Comparison of ENCODE assay signal across 8 cellular contexts in the genomic region with DNA sequence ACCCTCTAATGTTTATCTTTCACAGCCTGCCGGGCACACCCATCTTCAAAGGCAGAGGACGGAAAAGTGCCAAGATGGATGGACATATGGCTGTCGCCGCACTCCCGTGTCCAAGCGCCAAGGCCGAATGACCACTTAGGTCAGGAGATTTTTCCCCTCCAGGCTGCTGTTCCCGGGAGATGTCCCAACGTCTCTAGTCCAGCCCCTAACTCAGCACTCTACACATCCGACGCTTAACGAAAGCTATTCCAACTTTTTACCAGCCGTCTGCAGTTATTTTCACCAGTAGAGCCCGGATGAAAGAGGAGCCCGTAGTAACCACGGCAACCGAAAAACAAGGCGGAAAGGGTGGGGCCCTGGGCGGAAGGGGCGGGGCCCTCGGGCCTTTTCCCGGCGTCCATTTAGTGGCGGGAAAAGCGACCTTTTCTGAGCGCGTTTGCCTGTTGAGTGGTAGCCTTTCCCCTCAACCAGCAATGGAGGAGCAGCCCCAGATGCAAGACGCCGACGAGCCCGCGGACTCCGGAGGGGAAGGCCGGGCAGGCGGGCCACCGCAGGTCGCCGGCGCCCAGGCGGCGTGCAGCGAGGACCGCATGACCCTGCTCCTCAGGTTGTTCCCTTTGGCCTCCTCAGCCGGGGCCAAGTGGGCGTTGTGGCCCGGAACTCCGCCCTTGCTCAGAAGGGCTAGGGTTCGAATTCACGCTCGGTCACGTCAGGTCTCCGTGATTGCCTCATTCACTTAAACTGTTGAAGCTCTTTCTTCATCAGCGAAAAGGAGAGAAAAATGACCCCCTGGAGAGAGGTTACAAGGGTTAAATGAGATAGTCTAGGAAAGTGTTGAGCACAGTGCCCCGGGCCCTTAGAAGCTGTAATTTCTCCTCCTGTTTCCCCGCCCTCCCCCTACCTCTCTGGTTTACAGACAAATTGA. TPM values are rescaled to one million over a fixed set of nuclear protein-coding genes. Genes with fewer than 3 reads are reported as not detected.
DNase-seq lines count a peak whose midpoint lies in the region; ATAC-seq and TF ChIP-seq lines count a peak whose summit lies in the region.

A gene with protein sequence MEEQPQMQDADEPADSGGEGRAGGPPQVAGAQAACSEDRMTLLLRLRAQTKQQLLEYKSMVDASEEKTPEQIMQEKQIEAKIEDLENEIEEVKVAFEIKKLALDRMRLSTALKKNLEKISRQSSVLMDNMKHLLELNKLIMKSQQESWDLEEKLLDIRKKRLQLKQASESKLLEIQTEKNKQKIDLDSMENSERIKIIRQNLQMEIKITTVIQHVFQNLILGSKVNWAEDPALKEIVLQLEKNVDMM (plus strand): TSS at position 422 of the 925 bp plus-strand sequence. CDS start 52 bp downstream, at position 474.

- H3K9me3 Mint-ChIP-seq in activated T-helper 1 cell treated with anti-CD3 and anti-CD28 coated beads, Interleukin-12 subunit alpha, Interleukin-12 subunit beta, Interleukin-2, Interleukin-4 antibody, amounts not matched to agents 30 ng/mL and 10 ng/mL and 1 ng/mL, durations not matched to agents 14 hours and 24 hours and 36 hours = no peaks in the 10 kb centered on the region
- no peaks in the 10 kb centered on the region for H3K9me3 Mint-ChIP-seq in naive B cell
- H3K9me3 Mint-ChIP-seq in stimulated activated memory B cell treated with anti-CD40 and anti-IgM and Interleukin-4, amounts not matched to agents 10 μg/mL and 1 μg/mL and 100 μg/mL, for 72 hours = no peaks in the 10 kb centered on the region

- H3K4me1 Mint-ChIP-seq in activated T-helper 1 cell treated with anti-CD3 and anti-CD28 coated beads, Interleukin-12 subunit alpha, Interleukin-12 subunit beta, Interleukin-2, Interleukin-4 antibody, amounts not matched to agents 30 ng/mL and 10 ng/mL and 1 ng/mL, durations not matched to agents 14 hours and 24 hours and 36 hours (ENCODE audit: low read depth) = peaks cover 16% of the 10 kb centered on the region
- peaks cover 5 to 22% (median 8%) of the 10 kb centered on the region in 3 donors for H3K4me1 Mint-ChIP-seq in naive B cell
- H3K4me1 Mint-ChIP-seq in stimulated activated memory B cell treated with anti-CD40 and anti-IgM and Interleukin-4, amounts not matched to agents 10 μg/mL and 1 μg/mL and 100 μg/mL, for 72 hours = peaks cover 6% of the 10 kb centered on the region

- ATAC-seq in naive B cell (ENCODE audit: low read depth in 2 of 2) = peak; percentile 96 to 97
- ATAC-seq in stimulated activated memory B cell treated with anti-CD40 and anti-IgM and Interleukin-4, amounts not matched to agents 10 μg/mL and 1 μg/mL and 100 μg/mL, for 72 hours = peak; percentile 97

- intact Hi-C loops in activated T-helper 1 cell treated with anti-CD3 and anti-CD28 coated beads, Interleukin-12 subunit alpha, Interleukin-12 subunit beta, Interleukin-2, Interleukin-4 antibody, amounts not matched to agents 30 ng/mL and 10 ng/mL and 1 ng/mL, durations not matched to agents 14 hours and 24 hours and 36 hours (cut with micrococcal nuclease) = loop anchor here (1.0 kb wide), 6 partner anchors 22 to 180 kb away; a partner anchor contains a TSS

- no peak for TF ChIP-seq CTCF in LNCaP clone FGC (IDR thresholded peaks at IDR 0.05; ENCODE audit: control insufficient read depth, extremely low read depth, insufficient read depth)

- DNase-seq in EL (peak; percentile 94), H4 (ENCODE audit: low spot score) (peak; percentile 76), LNCaP clone FGC (ENCODE audit: low read depth) (peak; percentile 63), RPMI8226 (peak; percentile 97), fibroblast of gingiva (ENCODE audit: low read depth) (peak; percentile 87), naive B cell (peak; percentile 89)
- peak; percentile 92 for DNase-seq in activated T-helper 1 cell treated with anti-CD3 and anti-CD28 coated beads, Interleukin-12 subunit alpha, Interleukin-12 subunit beta, Interleukin-2, Interleukin-4 antibody, amounts not matched to agents 30 ng/mL and 10 ng/mL and 1 ng/mL, durations not matched to agents 14 hours and 24 hours and 36 hours (ENCODE audit: low spot score)

- peaks cover 2% of the 10 kb centered on the region for H3K36me3 Mint-ChIP-seq in activated T-helper 1 cell treated with anti-CD3 and anti-CD28 coated beads, Interleukin-12 subunit alpha, Interleukin-12 subunit beta, Interleukin-2, Interleukin-4 antibody, amounts not matched to agents 30 ng/mL and 10 ng/mL and 1 ng/mL, durations not matched to agents 14 hours and 24 hours and 36 hours (ENCODE audit: low read depth)
- no peaks in the 10 kb centered on the region for H3K36me3 Mint-ChIP-seq in naive B cell
- no peaks in the 10 kb centered on the region for H3K36me3 Mint-ChIP-seq in stimulated activated memory B cell treated with anti-CD40 and anti-IgM and Interleukin-4, amounts not matched to agents 10 μg/mL and 1 μg/mL and 100 μg/mL, for 72 hours

- peak within 1 kb of the TSS; percentile 97 for H3K4me3 ChIP-seq in LNCaP clone FGC (ENCODE audit: low read depth, low read length)

- peak within 1 kb of the TSS; percentile 98 for H3K27ac Mint-ChIP-seq in activated T-helper 1 cell treated with anti-CD3 and anti-CD28 coated beads, Interleukin-12 subunit alpha, Interleukin-12 subunit beta, Interleukin-2, Interleukin-4 antibody, amounts not matched to agents 30 ng/mL and 10 ng/mL and 1 ng/mL, durations not matched to agents 14 hours and 24 hours and 36 hours
- peak within 1 kb of the TSS; percentile 92 to 97 (median 94) for H3K27ac Mint-ChIP-seq in naive B cell
- H3K27ac Mint-ChIP-seq in stimulated activated memory B cell treated with anti-CD40 and anti-IgM and Interleukin-4, amounts not matched to agents 10 μg/mL and 1 μg/mL and 100 μg/mL, for 72 hours = peak within 1 kb of the TSS; percentile 86

- H3K4me3 Mint-ChIP-seq in activated T-helper 1 cell treated with anti-CD3 and anti-CD28 coated beads, Interleukin-12 subunit alpha, Interleukin-12 subunit beta, Interleukin-2, Interleukin-4 antibody, amounts not matched to agents 30 ng/mL and 10 ng/mL and 1 ng/mL, durations not matched to agents 14 hours and 24 hours and 36 hours = peak within 1 kb of the TSS; percentile 94
- H3K4me3 Mint-ChIP-seq in naive B cell = peak within 1 kb of the TSS; percentile 89 to 96 (median 93)
- peak within 1 kb of the TSS; percentile 89 for H3K4me3 Mint-ChIP-seq in stimulated activated memory B cell treated with anti-CD40 and anti-IgM and Interleukin-4, amounts not matched to agents 10 μg/mL and 1 μg/mL and 100 μg/mL, for 72 hours

- no peaks in the 10 kb centered on the region for H3K27me3 Mint-ChIP-seq in activated T-helper 1 cell treated with anti-CD3 and anti-CD28 coated beads, Interleukin-12 subunit alpha, Interleukin-12 subunit beta, Interleukin-2, Interleukin-4 antibody, amounts not matched to agents 30 ng/mL and 10 ng/mL and 1 ng/mL, durations not matched to agents 14 hours and 24 hours and 36 hours (ENCODE audit: insufficient read depth)
- H3K27me3 Mint-ChIP-seq in naive B cell = no peaks in the 10 kb centered on the region
- H3K27me3 Mint-ChIP-seq in stimulated activated memory B cell treated with anti-CD40 and anti-IgM and Interleukin-4, amounts not matched to agents 10 μg/mL and 1 μg/mL and 100 μg/mL, for 72 hours = no peaks in the 10 kb centered on the region

RNA-seq across cellular contexts. Expression of the gene that starts here (rescaled TPM):
- 41.7 and 45.8 TPM in 2 replicates for total RNA-seq in H4 (2014; rRNA removed; shearing (Covaris generic))
- 32.3 and 35.5 TPM in 2 replicates for total RNA-seq in activated T-helper 1 cell treated with anti-CD3 and anti-CD28 coated beads, Interleukin-12 subunit alpha, Interleukin-12 subunit beta, Interleukin-2, Interleukin-4 antibody, amounts not matched to agents 30 ng/mL and 10 ng/mL and 1 ng/mL, durations not matched to agents 14 hours and 24 hours and 36 hours
- polyA plus RNA-seq in naive B cell (ENCODE audit: low read depth in 6 of 6) = 10 to 100 TPM; 10.6 to 20.9 (median 14.8) TPM

Comparison
In these comparisons a context has a peak if more than half of its experiments do, and no peak if none do; other contexts are left out.
1. Peak in every context shown above with its lines: DNase-seq, ATAC-seq and H3K4me3 ChIP-seq.